Comparison of ENCODE assay signal across 19 cellular contexts in genomic region chr17:45342871-45343526, GRCh38. TPM values are rescaled to one million over a fixed set of nuclear protein-coding genes. Genes with fewer than 3 reads are reported as not detected.
A peak's percentile ranks its signal among the peaks of the same experiment; 100 is the strongest.
DNase-seq lines count a peak whose midpoint lies in the region; ATAC-seq, FAIRE-seq and TF ChIP-seq lines count a peak whose summit lies in the region.
"Had no signal": no experiment of that assay in that cellular context is flagged by ENCODE, and none has a peak within 500 bp of the region (broad histone marks: within the 10 kb centered on the region; RNA-seq: fewer than 3 reads in every experiment).

No MANE protein-coding gene starts in this region.

- H3K4me1 ChIP-seq in ACC112 (ENCODE audit: control insufficient read depth, insufficient read depth, low read length, unreplicated experiment) (peaks cover 47% of the 10 kb centered on the region), iPS-15b (ENCODE audit: control insufficient read depth, insufficient read depth, low read length) (peaks cover 3% of the 10 kb centered on the region), sigmoid colon (peaks cover 0 to 25% (median 16%) of the 10 kb centered on the region in 4 donors), GM23338 (ENCODE audit: insufficient read depth) (peaks cover 14% of the 10 kb centered on the region)

- no peak for ATAC-seq in GM23338

- H3K9me3 ChIP-seq in iPS-15b (ENCODE audit: control insufficient read depth, insufficient read depth, low read length), result no peaks in the 10 kb centered on the region
- no peaks in the 10 kb centered on the region for H3K9me3 ChIP-seq in sigmoid colon

- no peak overlapping the region for H2AFZ ChIP-seq in ACC112 (ENCODE audit: low read length, unreplicated experiment)
- no peak overlapping the region for H2AFZ ChIP-seq in GM23338

- H3K4me1 Mint-ChIP-seq in HFFc6 (ENCODE audit: low read depth) (peaks cover 59% of the 10 kb centered on the region), GM23338 (peaks cover 12% of the 10 kb centered on the region)

- H3K9ac ChIP-seq in iPS-15b (ENCODE audit: low read depth, low read length), result peak overlapping the region; percentile 10

- intact Hi-C loops in sigmoid colon (cut with DNase I), result no loop called here

- no peaks in the 10 kb centered on the region for H3K9me2 ChIP-seq in GM23338 (ENCODE audit: insufficient read depth)

- no peak for DNase-seq in HFFc6
- DNase-seq in sigmoid colon, result peak; percentile 12
- DNase-seq in NCI-H2196 treated with DMSO at 0.1 percent for 48 hours (lab: John Stamatoyannopoulos, UW; ENCODE audit: unreplicated experiment), result no peak
- DNase-seq in D721Med (ENCODE audit: insufficient read length, low spot score), result no peak
- DNase-seq in GM23338 (ENCODE audit: low spot score), result no peak
- DNase-seq: AML-193, DND-41, HCEC 1CT, NCI-H1105 treated with DMSO at 0.1 percent for 48 hours, NCI-H1694, NCI-H2081 treated with DMSO at 0.1 percent for 48 hours, NCI-H510A, NCI-H774, OCI-M1, SHP77 treated with DMSO at 0.1 percent for 48 hours had no signal

- H3K27ac ChIP-seq in ACC112 (ENCODE audit: low read depth, low read length) (peak overlapping the region; percentile 78; the same call in 1 of the 2 replicates), sigmoid colon (no peak overlapping the region), GM23338 (ENCODE audit: low read depth) (no peak overlapping the region)
- H3K27ac ChIP-seq: C4-2B had no signal

- H3K9me3 Mint-ChIP-seq in HFFc6 (no peaks in the 10 kb centered on the region), GM23338 (peaks cover 3% of the 10 kb centered on the region; the same call in 2 of the 3 replicates)

- H3K27ac Mint-ChIP-seq in HFFc6 (peak overlapping the region; percentile 94), GM23338 (no peak overlapping the region)

- H3K36me3 ChIP-seq in ACC112 (ENCODE audit: insufficient read depth, low read length) (no peaks in the 10 kb centered on the region), iPS-15b (ENCODE audit: control insufficient read depth, insufficient read depth, low read length) (no peaks in the 10 kb centered on the region), sigmoid colon (no peaks in the 10 kb centered on the region), GM23338 (ENCODE audit: insufficient read depth) (no peaks in the 10 kb centered on the region)

- WGBS in sigmoid colon, 2 donors, result 93 to 95% methylated on average over 4 of the region's 4 CpGs

- TF ChIP-seq CTCF in HFFc6 (IDR thresholded peaks at IDR 0.05) (no peak), sigmoid colon (IDR thresholded peaks at IDR 0.05) (no peak), D721Med (IDR thresholded peaks at IDR 0.05; ENCODE audit: insufficient read depth, missing control alignments) (no peak), GM23338 (conservative IDR thresholded peaks at IDR 0.05; ENCODE audit: low read depth in 2 of 2) (no peak)

- FAIRE-seq in D721Med (lab: Jason Lieb, UNC), result no peak
- FAIRE-seq: HTR-8/SVneo had no signal

- H3K79me2 ChIP-seq in ACC112 (ENCODE audit: control insufficient read depth, insufficient read depth, low read length, unreplicated experiment), result no peaks in the 10 kb centered on the region
- no peaks in the 10 kb centered on the region for H3K79me2 ChIP-seq in GM23338 (replicated peaks; ENCODE audit: insufficient read depth)

- H4K20me1 ChIP-seq in GM23338 (replicated peaks; ENCODE audit: insufficient read depth), result no peaks in the 10 kb centered on the region

- no peak for TF ChIP-seq EP300 in sigmoid colon (IDR thresholded peaks at IDR 0.05)

- TF ChIP-seq POLR2A in sigmoid colon (IDR thresholded peaks at IDR 0.05), result no peak

- H3K27me3 ChIP-seq in ACC112 (ENCODE audit: insufficient read depth, low read length), result no peaks in the 10 kb centered on the region
- H3K27me3 ChIP-seq in iPS-15b (ENCODE audit: control insufficient read depth, insufficient read depth, low read length), result no peaks in the 10 kb centered on the region
- no peaks in the 10 kb centered on the region for H3K27me3 ChIP-seq in sigmoid colon
- H3K27me3 ChIP-seq in GM23338 (ENCODE audit: insufficient read depth), result no peaks in the 10 kb centered on the region

- no peak overlapping the region for H3K4me3 Mint-ChIP-seq in HFFc6
- no peak overlapping the region for H3K4me3 Mint-ChIP-seq in GM23338

- peaks cover 5% of the 10 kb centered on the region; the same call in 1 of the 2 replicates for H3K36me3 Mint-ChIP-seq in HFFc6 (ENCODE audit: low read depth)
- no peaks in the 10 kb centered on the region; the same call in 2 of the 3 replicates for H3K36me3 Mint-ChIP-seq in GM23338 (ENCODE audit: low read depth)

- H3K4me3 ChIP-seq in ACC112 (ENCODE audit: low read depth, low read length) (no peak overlapping the region), iPS-15b (ENCODE audit: low read depth, low read length) (no peak overlapping the region), sigmoid colon (no peak overlapping the region), GM23338 (no peak overlapping the region)

- H3K4me2 ChIP-seq in GM23338, result no peak overlapping the region

- H3K27me3 Mint-ChIP-seq in HFFc6 (ENCODE audit: insufficient read depth) (peaks cover 2% of the 10 kb centered on the region; the same call in 1 of the 2 replicates), GM23338 (ENCODE audit: insufficient read depth, low read depth, poor library complexity) (peaks cover 3% of the 10 kb centered on the region)

- H3F3A ChIP-seq in GM23338 (replicated peaks; ENCODE audit: low read depth), result no peaks in the 10 kb centered on the region; the same call in 1 of the 2 replicates

TF ChIP-seq in GM23338, 12 proteins besides CTCF, POLR2A, EP300 and RAD21 (continues in another document):
- TF ChIP-seq CREB1 (CRISPR knock-in tag; IDR thresholded peaks at IDR 0.05; ENCODE audit: low read depth), result no peak
- no peak for TF ChIP-seq ZNF114 (CRISPR knock-in tag; IDR thresholded peaks at IDR 0.05)
- no peak for TF ChIP-seq POLR2AphosphoS5 (IDR thresholded peaks at IDR 0.05; ENCODE audit: low read depth)
- TF ChIP-seq EZH2phosphoT487 (IDR thresholded peaks at IDR 0.05; ENCODE audit: unreplicated experiment), result no peak
- TF ChIP-seq ETS1 (IDR thresholded peaks at IDR 0.05), result no peak
- TF ChIP-seq, protein P1, sequence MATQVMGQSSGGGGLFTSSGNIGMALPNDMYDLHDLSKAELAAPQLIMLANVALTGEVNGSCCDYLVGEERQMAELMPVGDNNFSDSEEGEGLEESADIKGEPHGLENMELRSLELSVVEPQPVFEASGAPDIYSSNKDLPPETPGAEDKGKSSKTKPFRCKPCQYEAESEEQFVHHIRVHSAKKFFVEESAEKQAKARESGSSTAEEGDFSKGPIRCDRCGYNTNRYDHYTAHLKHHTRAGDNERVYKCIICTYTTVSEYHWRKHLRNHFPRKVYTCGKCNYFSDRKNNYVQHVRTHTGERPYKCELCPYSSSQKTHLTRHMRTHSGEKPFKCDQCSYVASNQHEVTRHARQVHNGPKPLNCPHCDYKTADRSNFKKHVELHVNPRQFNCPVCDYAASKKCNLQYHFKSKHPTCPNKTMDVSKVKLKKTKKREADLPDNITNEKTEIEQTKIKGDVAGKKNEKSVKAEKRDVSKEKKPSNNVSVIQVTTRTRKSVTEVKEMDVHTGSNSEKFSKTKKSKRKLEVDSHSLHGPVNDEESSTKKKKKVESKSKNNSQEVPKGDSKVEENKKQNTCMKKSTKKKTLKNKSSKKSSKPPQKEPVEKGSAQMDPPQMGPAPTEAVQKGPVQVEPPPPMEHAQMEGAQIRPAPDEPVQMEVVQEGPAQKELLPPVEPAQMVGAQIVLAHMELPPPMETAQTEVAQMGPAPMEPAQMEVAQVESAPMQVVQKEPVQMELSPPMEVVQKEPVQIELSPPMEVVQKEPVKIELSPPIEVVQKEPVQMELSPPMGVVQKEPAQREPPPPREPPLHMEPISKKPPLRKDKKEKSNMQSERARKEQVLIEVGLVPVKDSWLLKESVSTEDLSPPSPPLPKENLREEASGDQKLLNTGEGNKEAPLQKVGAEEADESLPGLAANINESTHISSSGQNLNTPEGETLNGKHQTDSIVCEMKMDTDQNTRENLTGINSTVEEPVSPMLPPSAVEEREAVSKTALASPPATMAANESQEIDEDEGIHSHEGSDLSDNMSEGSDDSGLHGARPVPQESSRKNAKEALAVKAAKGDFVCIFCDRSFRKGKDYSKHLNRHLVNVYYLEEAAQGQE (IDR thresholded peaks at IDR 0.05; ENCODE audit: unreplicated experiment), result no peak
- no peak for TF ChIP-seq ZNF331 (CRISPR knock-in tag; IDR thresholded peaks at IDR 0.05; ENCODE audit: low read depth)
- TF ChIP-seq JUNB (IDR thresholded peaks at IDR 0.05; ENCODE audit: unreplicated experiment), result no peak
- TF ChIP-seq STAT1 (IDR thresholded peaks at IDR 0.05; ENCODE audit: unreplicated experiment), result no peak
- no peak for TF ChIP-seq NANOG (IDR thresholded peaks at IDR 0.05; ENCODE audit: borderline replicate concordance)

RNA-seq across cellular contexts. Expression of gene MAP3K14, which starts 26.2 kb away (rescaled TPM):
- total RNA-seq in HFFc6 (2021; fragmentation: NEBNext Ultra II Directional; extraction: Animal tissue kit (Norgen Biotek cat#: 25700)), result 1 to 10 TPM; 5.6 to 8.8 (median 6.6) TPM
- 10 to 100 TPM in 3 of 4 donors, 1 to 10 TPM in 1; 9.2 to 28.5 (median 14.1) TPM for total RNA-seq in sigmoid colon
- 10 to 100 TPM in 1 of 3 donors, 1 to 10 TPM in 2; 7.2 to 20.8 (median 9.0) TPM for polyA plus RNA-seq in sigmoid colon
- 3.9 and 4.9 TPM in 2 replicates for total RNA-seq in GM23338 (2014; rRNA removed; shearing (Covaris generic))
- polyA plus RNA-seq in GM23338 (2016; fragmentation: Nextera tagmentation; extraction: Ambion mirVana), result 1.3 and 1.4 TPM in 2 replicates
